In genomic region chr1:77950873-77951272, GRCh38 we compare ENCODE assay signal across 11 cellular contexts. TPM values are rescaled to one million over a fixed set of nuclear protein-coding genes. Genes with fewer than 3 reads are reported as not detected.
DNase-seq lines count a peak whose midpoint lies in the region; ATAC-seq lines count a peak whose summit lies in the region.
"Had no signal": no experiment of that assay in that cellular context is flagged by ENCODE, and none has a peak within 500 bp of the region (broad histone marks: within the 10 kb centered on the region; RNA-seq: fewer than 3 reads in every experiment).

No MANE protein-coding gene starts in this region.

- H3K27me3 Mint-ChIP-seq in activated T-helper 17 cell treated with anti-CD3 and anti-CD28 coated beads, Interleukin-2, amount 50 U/mL, for 72 hours: no peaks in the 10 kb centered on the region

- peak overlapping the region; percentile 68 for H3K27ac Mint-ChIP-seq in activated T-helper 17 cell treated with anti-CD3 and anti-CD28 coated beads, Interleukin-2, amount 50 U/mL, for 72 hours

- no peak for DNase-seq in activated effector memory CD4-positive, alpha-beta T cell treated with anti-CD3 and anti-CD28 coated beads, Interleukin-2, amount 50 U/mL, for 16 hours
- DNase-seq in AML-193 (lab: John Stamatoyannopoulos, UW) (no peak), left lobe of liver (ENCODE audit: low spot score) (no peak)
- DNase-seq: activated CD8-positive, alpha-beta memory T cell treated with anti-CD3 and anti-CD28 coated beads, Interleukin-2, amount 50 U/mL, for 48 hours; DMS79; stimulated activated CD4-positive, alpha-beta T cell treated with anti-CD3 and anti-CD28 coated beads, Interleukin-4, amount 100 ng/mL, for 4 hours had no signal

- H3K9me3 Mint-ChIP-seq in activated T-helper 17 cell treated with anti-CD3 and anti-CD28 coated beads, Interleukin-2, amount 50 U/mL, for 72 hours: no peaks in the 10 kb centered on the region
- H3K9me3 Mint-ChIP-seq: neural crest cell had no signal

- peaks cover 9% of the 10 kb centered on the region for H3K4me1 Mint-ChIP-seq in activated T-helper 17 cell treated with anti-CD3 and anti-CD28 coated beads, Interleukin-2, amount 50 U/mL, for 72 hours

- peak overlapping the region; percentile 18 for H3K4me3 Mint-ChIP-seq in activated T-helper 17 cell treated with anti-CD3 and anti-CD28 coated beads, Interleukin-2, amount 50 U/mL, for 72 hours
- H3K4me3 Mint-ChIP-seq: neural crest cell had no signal

- ATAC-seq in GM18508 (IDR thresholded peaks at IDR 0.05; ENCODE audit: insufficient read depth, unreplicated experiment) (peak; percentile 47), GM19463 (IDR thresholded peaks at IDR 0.05; ENCODE audit: unreplicated experiment) (peak; percentile 60), HG03103 (IDR thresholded peaks at IDR 0.05; ENCODE audit: low read depth, unreplicated experiment) (peak; percentile 62), left lobe of liver (no peak)
- peak; percentile 16 for ATAC-seq in activated T-helper 17 cell treated with anti-CD3 and anti-CD28 coated beads, Interleukin-2, amount 50 U/mL, for 72 hours (replicated peaks)

- peaks cover 97% of the 10 kb centered on the region for H3K36me3 Mint-ChIP-seq in activated T-helper 17 cell treated with anti-CD3 and anti-CD28 coated beads, Interleukin-2, amount 50 U/mL, for 72 hours (ENCODE audit: low read depth)

RNA-seq across cellular contexts. Expression of gene FUBP1, which starts 28.0 kb away (rescaled TPM):
- total RNA-seq in activated T-helper 17 cell treated with anti-CD3 and anti-CD28 coated beads, Interleukin-2, amount 50 U/mL, for 72 hours: 100 to 1,000 TPM; 183 to 194 TPM
- 23.2 TPM for total RNA-seq in left lobe of liver

RNA-seq across cellular contexts. Expression of gene DNAJB4, which starts 53.9 kb away (rescaled TPM):
- total RNA-seq in activated T-helper 17 cell treated with anti-CD3 and anti-CD28 coated beads, Interleukin-2, amount 50 U/mL, for 72 hours: 10 to 100 TPM; 10.8 to 32.6 TPM
- total RNA-seq in left lobe of liver: 7.3 TPM
